29 cellular contexts compared by ENCODE assay signal in genomic region chr21:37958493-37958892, GRCh38. TPM values are rescaled to one million over a fixed set of nuclear protein-coding genes. Genes with fewer than 3 reads are reported as not detected.
"Had no signal": no experiment of that assay in that cellular context is flagged by ENCODE, and none has a peak within 500 bp of the region (broad histone marks: within the 10 kb centered on the region; RNA-seq: fewer than 3 reads in every experiment).

No MANE protein-coding gene starts in this region.

- H3K9me3 ChIP-seq: esophagus squamous epithelium, gastrocnemius medialis, heart right ventricle, left lung, lower lobe of right lung, mucosa of descending colon had no signal

- H3K9me3 Mint-ChIP-seq: dendritic cell treated with granulocyte-macrophage colony-stimulating factor and Interleukin-4, amounts not matched to agents 40 ng/mL and 50 ng/mL, for 4 days; effector memory CD8-positive, alpha-beta T cell; mesothelial cell of epicardium had no signal

- H3K27ac ChIP-seq: epithelial cell of prostate, esophagus squamous epithelium, gastrocnemius medialis, heart right ventricle, left lung, lower lobe of right lung had no signal

- H3K27ac Mint-ChIP-seq: dendritic cell treated with granulocyte-macrophage colony-stimulating factor and Interleukin-4, amounts not matched to agents 40 ng/mL and 50 ng/mL, for 4 days; effector memory CD8-positive, alpha-beta T cell; endodermal cell; mesothelial cell of epicardium; naive B cell; naive thymus-derived CD8-positive, alpha-beta T cell had no signal

- H3K4me1 Mint-ChIP-seq: endodermal cell; mesothelial cell of epicardium; naive B cell; naive thymus-derived CD8-positive, alpha-beta T cell had no signal

- ATAC-seq: effector memory CD8-positive, alpha-beta T cell; esophagus mucosa; gastrocnemius medialis; heart right ventricle; left cardiac atrium; left lung; left ventricle myocardium superior; lower lobe of right lung; mucosa of descending colon; naive thymus-derived CD8-positive, alpha-beta T cell had no signal

- H3K4me3 ChIP-seq: esophagus squamous epithelium, gastrocnemius medialis, heart right ventricle, left lung, lower lobe of right lung, mucosa of descending colon had no signal

- H3K27me3 ChIP-seq: gastrocnemius medialis had no signal

- DNase-seq: cortex of kidney; effector CD8-positive, alpha-beta T cell; effector memory CD8-positive, alpha-beta T cell; endodermal cell; erythroblast; esophagus squamous epithelium; foreskin fibroblast; foreskin melanocyte; gastrocnemius medialis; glutamatergic neuron; head of caudate nucleus; heart right ventricle; hippocampal formation; left cardiac atrium; left lung; left ventricle myocardium superior; lower lobe of right lung; mesenchymal stem cell; mucosa of descending colon; naive B cell; naive thymus-derived CD8-positive, alpha-beta T cell had no signal

- H3K4me3 Mint-ChIP-seq: dendritic cell treated with granulocyte-macrophage colony-stimulating factor and Interleukin-4, amounts not matched to agents 40 ng/mL and 50 ng/mL, for 4 days; effector memory CD8-positive, alpha-beta T cell; endodermal cell; mesothelial cell of epicardium; naive thymus-derived CD8-positive, alpha-beta T cell had no signal

- H3K36me3 ChIP-seq: esophagus squamous epithelium, gastrocnemius medialis, heart right ventricle, left lung, lower lobe of right lung had no signal

- H3K36me3 Mint-ChIP-seq: mesothelial cell of epicardium; naive B cell; naive thymus-derived CD8-positive, alpha-beta T cell had no signal

- H3K4me1 ChIP-seq: esophagus squamous epithelium, heart right ventricle, left lung, lower lobe of right lung had no signal

RNA-seq across cellular contexts. Expression of gene KCNJ6, which starts 42.2 kb away (rescaled TPM):
- total RNA-seq: dermis microvascular lymphatic vessel endothelial cell; esophagus mucosa; esophagus squamous epithelium; gastrocnemius medialis; heart right ventricle; left cardiac atrium; left ventricle myocardium superior; lung microvascular endothelial cell; mesenteric fat pad; naive thymus-derived CD8-positive, alpha-beta T cell had no signal
- polyA plus RNA-seq: heart right ventricle; keratinocyte; naive thymus-derived CD8-positive, alpha-beta T cell had no signal
